ENCODE assay signal across 8 cellular contexts in genomic region chr20:35092524-35093244, GRCh38. TPM values are rescaled to one million over a fixed set of nuclear protein-coding genes. Genes with fewer than 3 reads are reported as not detected.
DNase-seq lines count a peak whose midpoint lies in the region; ATAC-seq and TF ChIP-seq lines count a peak whose summit lies in the region.

TRPC4AP (minus strand) TSS chr20:35092807; CDS start chr20:35092781, 26 bp downstream.

- ATAC-seq in CD8-positive, alpha-beta T cell, result peak; percentile 97
- peak; percentile 94 for ATAC-seq in GM19372 (IDR thresholded peaks at IDR 0.05; ENCODE audit: low read depth, unreplicated experiment)
- peak; percentile 70 for ATAC-seq in HG03558 (IDR thresholded peaks at IDR 0.05; ENCODE audit: extremely low read depth, unreplicated experiment)
- peak; percentile 96 for ATAC-seq in activated CD8-positive, alpha-beta T cell treated with anti-CD3 and anti-CD28 coated beads, Interleukin-2, amount 10 ng/mL, durations not matched to agents 7 days and 5 days

- H3K9me3 ChIP-seq in CD8-positive, alpha-beta T cell (ENCODE audit: low read length), result no peaks in the 10 kb centered on the region

- H3K27me3 Mint-ChIP-seq in CD8-positive, alpha-beta T cell (ENCODE audit: low read depth), result no peaks in the 10 kb centered on the region
- H3K27me3 Mint-ChIP-seq in activated CD8-positive, alpha-beta T cell treated with anti-CD3 and anti-CD28 coated beads, Interleukin-2, amount 10 ng/mL, durations not matched to agents 7 days and 5 days (ENCODE audit: low read depth), result no peaks in the 10 kb centered on the region

- POLR2A ChIA-PET in CD8-positive, alpha-beta T cell (lab: Charles Lee), result interaction anchor here (0.5 to 1.3 kb wide), 2 partner anchors 24 to 861 kb away, joined by 3 read pairs; partner anchors contain the start of gene SCAND1
- POLR2A ChIA-PET in activated CD8-positive, alpha-beta T cell treated with anti-CD3 and anti-CD28 coated beads, Interleukin-2, amount 10 ng/mL, durations not matched to agents 7 days and 5 days (lab: Charles Lee), result interaction anchor here (0.6 to 1.6 kb wide), 6 partner anchors 13 to 509 kb away, joined by 3 to 4 read pairs (median 3); partner anchors contain the start of genes EDEM2, MMP24OS and NCOA6

- peak within 1 kb of the TSS; percentile 84 for H3K4me3 ChIP-seq in CD8-positive, alpha-beta T cell (ENCODE audit: low read depth, low read length)

- intact Hi-C loops in CD8-positive, alpha-beta T cell (cut with DNase I, micrococcal nuclease), result loop anchor here (1.0 to 10.0 kb wide), 14 partner anchors 54 to 1098 kb away; partner anchors contain the start of genes EDEM2 (in 2 of the 2), GSS (in 2 of the 2), MMP24OS (in 2 of the 2) and MYH7B (in 2 of the 2)

- H3K27ac ChIP-seq in CD8-positive, alpha-beta T cell (ENCODE audit: low read depth, low read length), result peak within 1 kb of the TSS; percentile 74

- H3K36me3 Mint-ChIP-seq in CD8-positive, alpha-beta T cell, result peaks cover 16% of the 10 kb centered on the region
- H3K36me3 Mint-ChIP-seq in activated CD8-positive, alpha-beta T cell treated with anti-CD3 and anti-CD28 coated beads, Interleukin-2, amount 10 ng/mL, durations not matched to agents 7 days and 5 days (ENCODE audit: low read depth), result peaks cover 18% of the 10 kb centered on the region

- H3K4me3 Mint-ChIP-seq in CD8-positive, alpha-beta T cell, result peak within 1 kb of the TSS; percentile 89
- peak within 1 kb of the TSS; percentile 79 for H3K4me3 Mint-ChIP-seq in activated CD8-positive, alpha-beta T cell treated with anti-CD3 and anti-CD28 coated beads, Interleukin-2, amount 10 ng/mL, durations not matched to agents 7 days and 5 days

- H3K36me3 ChIP-seq in CD8-positive, alpha-beta T cell (ENCODE audit: insufficient read depth, low read length), result no peaks in the 10 kb centered on the region

- DNase-seq in CD8-positive, alpha-beta T cell, result peak; percentile 77 to 93 (median 86)
- DNase-seq in NCI-H774 (lab: John Stamatoyannopoulos, UW) (peak; percentile 85), lung microvascular endothelial cell (ENCODE audit: low read depth in 2 of 2) (peak; percentile 91 to 94)
- DNase-seq in activated CD8-positive, alpha-beta T cell treated with anti-CD3 and anti-CD28 coated beads, Interleukin-2, amount 10 ng/mL, durations not matched to agents 7 days and 5 days, result peak; percentile 91
- DNase-seq in effector CD4-positive, alpha-beta T cell, result peak; percentile 82
- peak; percentile 79 for DNase-seq in stimulated activated CD8-positive, alpha-beta memory T cell treated with anti-CD3 and anti-CD28 coated beads, Interleukin-12 subunit alpha, Interleukin-12 subunit beta, amount 100 ng/mL, for 1 hour (ENCODE audit: low read depth)

- no peaks in the 10 kb centered on the region for H3K9me3 Mint-ChIP-seq in CD8-positive, alpha-beta T cell
- H3K9me3 Mint-ChIP-seq in activated CD8-positive, alpha-beta T cell treated with anti-CD3 and anti-CD28 coated beads, Interleukin-2, amount 10 ng/mL, durations not matched to agents 7 days and 5 days (ENCODE audit: insufficient read depth), result no peaks in the 10 kb centered on the region

- H3K27ac Mint-ChIP-seq in CD8-positive, alpha-beta T cell, result peak within 1 kb of the TSS; percentile 91
- peak within 1 kb of the TSS; percentile 91 for H3K27ac Mint-ChIP-seq in activated CD8-positive, alpha-beta T cell treated with anti-CD3 and anti-CD28 coated beads, Interleukin-2, amount 10 ng/mL, durations not matched to agents 7 days and 5 days

- H3K27me3 ChIP-seq in CD8-positive, alpha-beta T cell (ENCODE audit: insufficient read depth, low read length), result no peaks in the 10 kb centered on the region

- CTCF ChIA-PET in CD8-positive, alpha-beta T cell (lab: Charles Lee), result interaction anchor here (0.6 to 4.5 kb wide), 4 partner anchors 45 to 184 kb away, joined by 3 to 31 read pairs (median 13); partner anchors contain the start of gene EDEM2
- CTCF ChIA-PET in activated CD8-positive, alpha-beta T cell treated with anti-CD3 and anti-CD28 coated beads, Interleukin-2, amount 10 ng/mL, durations not matched to agents 7 days and 5 days (lab: Charles Lee), result interaction anchor here (0.6 to 4.6 kb wide), 5 partner anchors 27 to 177 kb away, joined by 3 to 52 read pairs (median 3); partner anchors contain the start of gene EDEM2

- H3K4me1 ChIP-seq in CD8-positive, alpha-beta T cell (ENCODE audit: insufficient read depth, low read length), result peaks cover 42% of the 10 kb centered on the region

- peak; percentile 88 for TF ChIP-seq CTCF in CD8-positive, alpha-beta T cell (IDR thresholded peaks at IDR 0.05)

- peaks cover 49% of the 10 kb centered on the region for H3K4me1 Mint-ChIP-seq in CD8-positive, alpha-beta T cell (ENCODE audit: low read depth)
- peaks cover 46% of the 10 kb centered on the region for H3K4me1 Mint-ChIP-seq in activated CD8-positive, alpha-beta T cell treated with anti-CD3 and anti-CD28 coated beads, Interleukin-2, amount 10 ng/mL, durations not matched to agents 7 days and 5 days (ENCODE audit: low read depth)

RNA-seq across cellular contexts. Expression of gene TRPC4AP, which starts in this region (rescaled TPM):
- 10 to 100 TPM; 63.3 to 64.0 TPM for total RNA-seq in CD8-positive, alpha-beta T cell
- 10 to 100 TPM; 43.2 to 44.6 TPM for total RNA-seq in activated CD8-positive, alpha-beta T cell treated with anti-CD3 and anti-CD28 coated beads, Interleukin-2, amount 10 ng/mL, durations not matched to agents 7 days and 5 days
- total RNA-seq in lung microvascular endothelial cell, result 64.1 and 70.2 TPM in 2 replicates

Comparison
In these comparisons a context has a peak if more than half of its experiments do, and no peak if none do; other contexts are left out.
1. Peak in every context shown above with its lines: DNase-seq, ATAC-seq, H3K4me3 ChIP-seq and H3K27ac ChIP-seq.